Comparison of ENCODE assay signal across 1 cellular context in the genomic region with DNA sequence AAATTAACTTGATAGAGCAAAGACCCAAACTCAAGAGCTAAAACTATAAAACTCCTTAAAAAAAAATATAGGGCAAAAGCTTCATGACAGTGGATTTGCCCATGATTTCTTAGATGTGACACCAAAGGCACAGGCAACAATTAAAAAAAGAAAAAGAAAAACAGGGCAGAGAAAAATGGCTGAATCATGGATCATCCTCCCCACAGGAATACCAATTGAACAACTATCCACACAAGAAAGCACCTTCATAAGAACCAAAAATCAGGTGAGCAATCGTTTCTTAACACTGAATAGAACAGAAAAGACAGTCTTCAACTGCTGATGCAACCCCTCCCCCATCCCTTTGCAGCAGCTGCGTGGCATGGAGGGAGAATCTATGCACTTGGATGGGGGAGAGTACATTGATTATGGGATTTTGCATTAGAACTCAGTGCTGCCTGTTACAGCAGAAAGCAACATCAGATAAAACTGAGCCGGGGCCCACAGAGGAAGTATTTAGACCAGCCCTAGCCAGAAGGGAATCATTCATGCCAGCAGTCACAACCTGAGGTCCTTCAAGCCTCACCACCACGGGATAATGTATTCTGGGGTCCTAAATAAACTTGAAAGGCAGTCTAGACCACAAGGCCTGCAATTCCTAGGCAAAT.
A peak's percentile ranks its signal among the peaks of the same experiment; 100 is the strongest.
TF ChIP-seq lines count a peak whose summit lies in the region.

No MANE protein-coding gene starts in this region.

TF ChIP-seq in K562, 482 proteins besides CTCF, POLR2A, EP300 and RAD21 (continued from another document):
- TF ChIP-seq, protein P1, sequence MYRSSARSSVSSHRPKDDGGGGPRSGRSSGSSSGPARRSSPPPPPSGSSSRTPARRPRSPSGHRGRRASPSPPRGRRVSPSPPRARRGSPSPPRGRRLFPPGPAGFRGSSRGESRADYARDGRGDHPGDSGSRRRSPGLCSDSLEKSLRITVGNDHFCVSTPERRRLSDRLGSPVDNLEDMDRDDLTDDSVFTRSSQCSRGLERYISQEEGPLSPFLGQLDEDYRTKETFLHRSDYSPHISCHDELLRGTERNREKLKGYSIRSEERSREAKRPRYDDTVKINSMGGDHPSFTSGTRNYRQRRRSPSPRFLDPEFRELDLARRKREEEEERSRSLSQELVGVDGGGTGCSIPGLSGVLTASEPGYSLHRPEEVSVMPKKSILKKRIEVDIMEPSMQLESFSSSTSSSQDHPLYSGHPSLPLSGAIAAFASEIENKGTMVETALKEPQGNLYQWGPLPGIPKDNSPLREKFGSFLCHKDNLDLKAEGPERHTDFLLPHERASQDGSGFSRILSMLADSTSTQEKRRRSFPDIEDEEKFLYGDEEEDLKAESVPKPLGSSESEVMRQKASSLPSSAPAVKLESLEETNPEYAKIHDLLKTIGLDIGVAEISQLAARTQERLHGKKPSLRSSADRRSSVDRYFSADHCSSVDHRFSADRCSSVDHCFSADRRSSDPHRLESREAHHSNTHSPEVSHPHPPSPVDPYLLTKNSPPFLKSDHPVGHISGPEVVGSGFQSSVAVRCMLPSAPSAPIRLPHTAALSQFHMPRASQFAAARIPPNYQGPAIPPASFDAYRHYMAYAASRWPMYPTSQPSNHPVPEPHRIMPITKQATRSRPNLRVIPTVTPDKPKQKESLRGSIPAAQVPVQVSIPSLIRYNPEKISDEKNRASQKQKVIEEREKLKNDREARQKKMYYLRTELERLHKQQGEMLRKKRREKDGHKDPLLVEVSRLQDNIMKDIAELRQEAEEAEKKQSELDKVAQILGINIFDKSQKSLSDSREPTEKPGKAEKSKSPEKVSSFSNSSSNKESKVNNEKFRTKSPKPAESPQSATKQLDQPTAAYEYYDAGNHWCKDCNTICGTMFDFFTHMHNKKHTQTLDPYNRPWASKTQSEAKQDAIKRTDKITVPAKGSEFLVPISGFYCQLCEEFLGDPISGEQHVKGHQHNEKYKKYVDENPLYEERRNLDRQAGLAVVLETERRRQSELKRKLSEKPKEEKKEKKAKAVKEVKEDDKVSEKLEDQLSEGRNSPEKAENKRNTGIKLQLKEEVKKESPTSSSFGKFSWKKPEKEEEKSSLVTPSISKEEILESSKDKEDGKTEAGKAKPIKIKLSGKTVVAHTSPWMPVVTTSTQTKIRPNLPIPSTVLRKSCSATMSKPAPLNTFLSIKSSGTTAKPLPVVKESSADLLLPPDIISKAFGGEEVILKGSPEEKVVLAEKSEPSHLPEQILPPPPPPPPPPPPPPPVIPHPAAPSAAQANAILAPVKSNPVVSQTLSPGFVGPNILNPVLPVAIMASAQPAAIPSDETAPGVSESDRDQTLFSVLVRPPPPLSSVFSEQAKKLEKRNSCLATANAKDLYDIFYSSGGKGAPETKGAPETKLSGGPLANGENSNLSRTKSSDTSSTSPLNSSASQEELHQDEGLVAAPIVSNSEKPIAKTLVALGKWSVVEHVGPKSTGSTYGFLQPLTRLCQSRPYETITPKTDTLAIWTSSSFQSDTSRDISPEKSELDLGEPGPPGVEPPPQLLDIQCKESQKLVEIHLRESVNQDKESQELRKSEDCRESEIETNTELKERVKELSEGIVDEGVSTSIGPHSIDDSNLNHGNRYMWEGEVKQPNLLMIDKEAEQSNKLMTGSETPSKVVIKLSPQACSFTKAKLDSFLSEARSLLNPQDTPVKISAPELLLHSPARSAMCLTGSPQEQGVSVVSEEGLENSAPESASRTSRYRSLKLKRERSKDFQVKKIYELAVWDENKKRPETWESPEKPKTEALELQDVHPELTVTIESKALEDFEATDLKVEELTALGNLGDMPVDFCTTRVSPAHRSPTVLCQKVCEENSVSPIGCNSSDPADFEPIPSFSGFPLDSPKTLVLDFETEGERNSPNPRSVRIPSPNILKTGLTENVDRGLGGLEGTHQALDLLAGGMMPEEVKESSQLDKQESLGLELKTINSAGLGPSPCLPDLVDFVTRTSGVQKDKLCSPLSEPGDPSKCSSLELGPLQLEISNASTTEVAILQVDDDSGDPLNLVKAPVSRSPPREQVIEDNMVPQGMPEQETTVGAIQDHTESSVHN (IDR thresholded peaks at IDR 0.05; ENCODE audit: borderline replicate concordance in 1 of 2, low read depth in 1 of 2), result no peak
- no peak for TF ChIP-seq PTBP1 (IDR thresholded peaks at IDR 0.05; ENCODE audit: low read depth, low read length)
- no peak for TF ChIP-seq BRD4 (IDR thresholded peaks at IDR 0.05)
- peak; percentile 70 for TF ChIP-seq PRDM10 (IDR thresholded peaks at IDR 0.05; ENCODE audit: partially characterized antibody)
- no peak for TF ChIP-seq ERF (CRISPR knock-in tag; IDR thresholded peaks at IDR 0.05)
- TF ChIP-seq CHAMP1 (IDR thresholded peaks at IDR 0.05), result no peak
- TF ChIP-seq, protein P2, sequence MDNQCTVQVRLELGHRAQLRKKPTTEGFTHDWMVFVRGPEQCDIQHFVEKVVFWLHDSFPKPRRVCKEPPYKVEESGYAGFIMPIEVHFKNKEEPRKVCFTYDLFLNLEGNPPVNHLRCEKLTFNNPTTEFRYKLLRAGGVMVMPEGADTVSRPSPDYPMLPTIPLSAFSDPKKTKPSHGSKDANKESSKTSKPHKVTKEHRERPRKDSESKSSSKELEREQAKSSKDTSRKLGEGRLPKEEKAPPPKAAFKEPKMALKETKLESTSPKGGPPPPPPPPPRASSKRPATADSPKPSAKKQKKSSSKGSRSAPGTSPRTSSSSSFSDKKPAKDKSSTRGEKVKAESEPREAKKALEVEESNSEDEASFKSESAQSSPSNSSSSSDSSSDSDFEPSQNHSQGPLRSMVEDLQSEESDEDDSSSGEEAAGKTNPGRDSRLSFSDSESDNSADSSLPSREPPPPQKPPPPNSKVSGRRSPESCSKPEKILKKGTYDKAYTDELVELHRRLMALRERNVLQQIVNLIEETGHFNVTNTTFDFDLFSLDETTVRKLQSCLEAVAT (IDR thresholded peaks at IDR 0.05), result peak in 1 of 2 experiments; percentile 81; a peak in 2 of 4 replicates
- TF ChIP-seq ZBTB34 (CRISPR knock-in tag; IDR thresholded peaks at IDR 0.05), result no peak
- TF ChIP-seq KLF16 (IDR thresholded peaks at IDR 0.05), result no peak
- TF ChIP-seq, protein P3, sequence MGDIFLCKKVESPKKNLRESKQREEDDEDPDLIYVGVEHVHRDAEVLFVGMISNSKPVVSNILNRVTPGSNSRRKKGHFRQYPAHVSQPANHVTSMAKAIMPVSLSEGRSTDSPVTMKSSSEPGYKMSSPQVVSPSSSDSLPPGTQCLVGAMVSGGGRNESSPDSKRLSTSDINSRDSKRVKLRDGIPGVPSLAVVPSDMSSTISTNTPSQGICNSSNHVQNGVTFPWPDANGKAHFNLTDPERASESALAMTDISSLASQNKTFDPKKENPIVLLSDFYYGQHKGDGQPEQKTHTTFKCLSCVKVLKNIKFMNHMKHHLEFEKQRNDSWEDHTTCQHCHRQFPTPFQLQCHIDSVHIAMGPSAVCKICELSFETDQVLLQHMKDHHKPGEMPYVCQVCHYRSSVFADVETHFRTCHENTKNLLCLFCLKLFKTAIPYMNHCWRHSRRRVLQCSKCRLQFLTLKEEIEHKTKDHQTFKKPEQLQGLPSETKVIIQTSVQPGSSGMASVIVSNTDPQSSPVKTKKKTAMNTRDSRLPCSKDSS (IDR thresholded peaks at IDR 0.05; ENCODE audit: low read depth, partially characterized antibody), result no peak
- TF ChIP-seq MAFG (tag; conservative IDR thresholded peaks at IDR 0.05), result 0 out of 2 replicates have a peak, but pooled peaks have one; percentile 24
- TF ChIP-seq NFE2 (IDR thresholded peaks at IDR 0.05; ENCODE audit: low read depth), result 0 out of 2 replicates have a peak, but pooled peaks have one; percentile 15
- no peak for TF ChIP-seq EHMT2 (IDR thresholded peaks at IDR 0.05)
- TF ChIP-seq FOXA3 (CRISPR knock-in tag; conservative IDR thresholded peaks at IDR 0.05 in 1 of 2, IDR thresholded peaks at IDR 0.05 in 1 of 2), result no peak
- TF ChIP-seq ZBTB2 (IDR thresholded peaks at IDR 0.05), result no peak
- TF ChIP-seq ZMIZ1 (IDR thresholded peaks at IDR 0.05; ENCODE audit: low read depth in 2 of 2, low read length in 2 of 2), result no peak
